In genomic region chr7:151014950-151015349, GRCh38 we compare ENCODE assay signal across 12 cellular contexts. TPM values are rescaled to one million over a fixed set of nuclear protein-coding genes. Genes with fewer than 3 reads are reported as not detected.
DNase-seq lines count a peak whose midpoint lies in the region; ATAC-seq, FAIRE-seq and TF ChIP-seq lines count a peak whose summit lies in the region.
"Had no signal": no experiment of that assay in that cellular context is flagged by ENCODE, and none has a peak within 500 bp of the region (broad histone marks: within the 10 kb centered on the region; RNA-seq: fewer than 3 reads in every experiment).

No MANE protein-coding gene starts in this region.

- ATAC-seq in mucosa of descending colon: peak; percentile 23
- ATAC-seq in GM19324 (IDR thresholded peaks at IDR 0.05; ENCODE audit: low FRiP score, unreplicated experiment): no peak
- ATAC-seq: Panc1 had no signal

- peak overlapping the region in 1 of 2 donors; percentile 49 for H3K4me3 Mint-ChIP-seq in CD14-positive monocyte
- peak overlapping the region; percentile 83 for H3K4me3 Mint-ChIP-seq in activated CD4-positive, alpha-beta memory T cell treated with anti-CD3 and anti-CD28 coated beads for 36 hours

- H3K27ac Mint-ChIP-seq in CD14-positive monocyte: peak overlapping the region in 4 of 7 donors; percentile 63 to 76 (median 70)
- H3K27ac Mint-ChIP-seq in activated CD4-positive, alpha-beta memory T cell treated with anti-CD3 and anti-CD28 coated beads for 36 hours: peak overlapping the region; percentile 93

- no peaks in the 10 kb centered on the region for H3K36me3 ChIP-seq in mucosa of descending colon (ENCODE audit: low read depth)
- H3K36me3 ChIP-seq in adrenal gland (replicated peaks in 1 of 2): no peaks in the 10 kb centered on the region

- CTCF ChIA-PET in activated CD4-positive, alpha-beta memory T cell treated with anti-CD3 and anti-CD28 coated beads for 36 hours (lab: Charles Lee): interaction anchor here (0.8 to 2.1 kb wide), 4 partner anchors 13 to 117 kb away, joined by 3 to 10 read pairs (median 8); partner anchors contain the start of gene ABCB8

- no peak overlapping the region for H3K27ac ChIP-seq in adrenal gland

- no peak for FAIRE-seq in urothelium cell line (lab: Jason Lieb, UNC)

- intact Hi-C loops in CD14-positive monocyte (cut with micrococcal nuclease) (loop anchor here (5.0 kb wide), 1 partner anchor 97 kb away; no protein-coding TSS in a partner anchor), mucosa of descending colon (cut with DNase I, micrococcal nuclease) (no loop called here), adrenal gland (cut with DNase I) (loop anchor here in 1 of 2 donors (5.0 kb wide), 1 partner anchor 97 kb away; no protein-coding TSS in a partner anchor)
- intact Hi-C loops in activated CD4-positive, alpha-beta memory T cell treated with anti-CD3 and anti-CD28 coated beads for 36 hours (cut with micrococcal nuclease): loop anchor here (1.0 to 5.0 kb wide), 3 partner anchors 13 to 212 kb away; partner anchors contain the start of genes ABCB8, ABCF2 and KCNH2

- no peak for TF ChIP-seq CTCF in CD14-positive monocyte (IDR thresholded peaks at IDR 0.05)
- TF ChIP-seq CTCF in mucosa of descending colon (IDR thresholded peaks at IDR 0.05): no peak
- no peak for TF ChIP-seq CTCF in adrenal gland (IDR thresholded peaks at IDR 0.05)

- H3K27me3 ChIP-seq in adrenal gland: peaks cover 37% of the 10 kb centered on the region

- peaks cover 0 to 22% (median 5%) of the 10 kb centered on the region in 7 donors for H3K9me3 Mint-ChIP-seq in CD14-positive monocyte
- no peaks in the 10 kb centered on the region for H3K9me3 Mint-ChIP-seq in activated CD4-positive, alpha-beta memory T cell treated with anti-CD3 and anti-CD28 coated beads for 36 hours

- H3K36me3 Mint-ChIP-seq in CD14-positive monocyte: peaks cover 3 to 6% of the 10 kb centered on the region in 2 donors
- H3K36me3 Mint-ChIP-seq in activated CD4-positive, alpha-beta memory T cell treated with anti-CD3 and anti-CD28 coated beads for 36 hours: no peaks in the 10 kb centered on the region

- DNase-seq in CD14-positive monocyte (ENCODE audit: low spot score) (no peak), HCEC 1CT (peak; percentile 23), mucosa of descending colon (no peak), urothelium cell line (ENCODE audit: low spot score) (no peak), adrenal gland (no peak), H4 (ENCODE audit: low spot score) (no peak)
- peak; percentile 66 for DNase-seq in activated CD4-positive, alpha-beta memory T cell treated with anti-CD3 and anti-CD28 coated beads for 36 hours
- DNase-seq: IMR-90; stimulated activated CD8-positive, alpha-beta memory T cell treated with anti-CD3 and anti-CD28 coated beads, Interleukin-4, amount 100 ng/mL, for 48 hours had no signal

- H3K4me3 ChIP-seq in mucosa of descending colon (no peak overlapping the region), adrenal gland (no peak overlapping the region)

- peaks cover 58% of the 10 kb centered on the region for H3K4me1 Mint-ChIP-seq in CD14-positive monocyte
- H3K4me1 Mint-ChIP-seq in activated CD4-positive, alpha-beta memory T cell treated with anti-CD3 and anti-CD28 coated beads for 36 hours (ENCODE audit: low read depth): peaks cover 75% of the 10 kb centered on the region

- H3K4me1 ChIP-seq in mucosa of descending colon (ENCODE audit: low read depth) (peaks cover 23% of the 10 kb centered on the region), adrenal gland (replicated peaks in 1 of 2) (peaks cover 4 to 12% of the 10 kb centered on the region in 2 donors)

- TF ChIP-seq POLR2A in adrenal gland (IDR thresholded peaks at IDR 0.05): no peak

- POLR2A ChIA-PET in activated CD4-positive, alpha-beta memory T cell treated with anti-CD3 and anti-CD28 coated beads for 36 hours (lab: Charles Lee): no interaction called here

- 75 to 81% (median 77%) methylated on average over 4 to 8 of the region's 8 CpGs for WGBS in adrenal gland, 4 donors

- H3K27me3 Mint-ChIP-seq in CD14-positive monocyte (ENCODE audit: low read depth in 3 of 3): peaks cover 62 to 94% (median 71%) of the 10 kb centered on the region in 3 donors
- peaks cover 7% of the 10 kb centered on the region for H3K27me3 Mint-ChIP-seq in activated CD4-positive, alpha-beta memory T cell treated with anti-CD3 and anti-CD28 coated beads for 36 hours

- H3K9me3 ChIP-seq in mucosa of descending colon (no peaks in the 10 kb centered on the region), adrenal gland (replicated peaks in 1 of 3) (no peaks in the 10 kb centered on the region)

RNA-seq across cellular contexts. Expression of gene ATG9B, which starts 9.3 kb away (rescaled TPM):
- polyA plus RNA-seq in CD14-positive monocyte (under 1 TPM in 1 of 2 donors, not detected in 1; 0.30 TPM), adrenal gland (1 to 10 TPM in 2 of 3 donors, under 1 TPM in 1; 0.53 to 7.8 (median 2.1) TPM)
- total RNA-seq in activated CD4-positive, alpha-beta memory T cell treated with anti-CD3 and anti-CD28 coated beads for 36 hours: 1 to 10 TPM; 3.5 to 4.6 TPM
- total RNA-seq in mucosa of descending colon (under 1 TPM; 0.09 to 0.90 (median 0.89) TPM), adrenal gland (under 1 TPM in 6 of 8 donors, not detected in 2; 0.23 to 0.74 (median 0.39) TPM)
- 0.17 TPM in 1 of 2 replicates, not detected in the other for total RNA-seq in H4 (2014; rRNA removed; shearing (Covaris generic))

RNA-seq across cellular contexts. Expression of gene ABCB8, which starts 13.3 kb away (rescaled TPM):
- polyA plus RNA-seq in CD14-positive monocyte (1 to 10 TPM; 9.3 to 9.5 TPM), adrenal gland (10 to 100 TPM; 15.5 to 57.4 (median 50.8) TPM)
- 10 to 100 TPM; 48.4 to 49.5 TPM for total RNA-seq in activated CD4-positive, alpha-beta memory T cell treated with anti-CD3 and anti-CD28 coated beads for 36 hours
- total RNA-seq in mucosa of descending colon (10 to 100 TPM; 40.1 to 44.9 (median 41.8) TPM), adrenal gland (10 to 100 TPM; 34.1 to 62.3 (median 52.5) TPM)
- 25.2 and 26.5 TPM in 2 replicates for total RNA-seq in H4 (2014; rRNA removed; shearing (Covaris generic))

RNA-seq across cellular contexts. Expression of gene NOS3, which starts 24.1 kb away (rescaled TPM):
- polyA plus RNA-seq in CD14-positive monocyte (under 1 TPM; 0.26 to 0.72 TPM), adrenal gland (10 to 100 TPM in 2 of 3 donors, 1 to 10 TPM in 1; 2.2 to 23.3 (median 14.9) TPM)
- total RNA-seq in activated CD4-positive, alpha-beta memory T cell treated with anti-CD3 and anti-CD28 coated beads for 36 hours: 10 to 100 TPM; 10.4 to 13.2 TPM
- total RNA-seq in mucosa of descending colon (1 to 10 TPM; 2.5 to 6.3 (median 6.0) TPM), adrenal gland (10 to 100 TPM in 7 of 8 donors, 1 to 10 TPM in 1; 8.8 to 26.5 (median 15.6) TPM)
- 0.29 and 0.60 TPM in 2 replicates for total RNA-seq in H4 (2014; rRNA removed; shearing (Covaris generic))
- total RNA-seq: chondrocyte had no signal

RNA-seq across cellular contexts. Expression of gene ASIC3, which starts 33.4 kb away (rescaled TPM):
- polyA plus RNA-seq in CD14-positive monocyte: not detected
- 1 to 10 TPM; 5.3 to 7.6 TPM for total RNA-seq in activated CD4-positive, alpha-beta memory T cell treated with anti-CD3 and anti-CD28 coated beads for 36 hours
- 1 to 10 TPM; 1.2 to 6.5 (median 3.4) TPM for total RNA-seq in mucosa of descending colon
- 1 to 10 TPM in 4 of 8 donors, under 1 TPM in 3, not detected in 1; 0.24 to 2.3 (median 1.3) TPM for total RNA-seq in adrenal gland
- polyA plus RNA-seq in adrenal gland: 10 to 100 TPM in 2 of 3 donors, 1 to 10 TPM in 1; 1.2 to 32.7 (median 10.0) TPM
- total RNA-seq in H4 (2014; rRNA removed; shearing (Covaris generic)): 0.10 TPM in 1 of 2 replicates, not detected in the other
- total RNA-seq: IMR-90 had no signal

RNA-seq across cellular contexts. Expression of gene KCNH2, which starts 36.8 kb away (rescaled TPM):
- polyA plus RNA-seq in CD14-positive monocyte (not detected), adrenal gland (10 to 100 TPM in 1 of 3 donors, 1 to 10 TPM in 2; 4.5 to 18.7 (median 6.8) TPM)
- under 1 TPM; 0.34 to 0.45 TPM for total RNA-seq in activated CD4-positive, alpha-beta memory T cell treated with anti-CD3 and anti-CD28 coated beads for 36 hours
- total RNA-seq in mucosa of descending colon (10 to 100 TPM in 1 of 3 donors, 1 to 10 TPM in 2; 2.9 to 87.1 (median 5.3) TPM), adrenal gland (10 to 100 TPM in 1 of 8 donors, 1 to 10 TPM in 7; 1.1 to 10.7 (median 4.5) TPM)
- total RNA-seq in H4 (2014; rRNA removed; shearing (Covaris generic)): 0.58 and 0.84 TPM in 2 replicates

Comparison
In these comparisons a context has a peak if more than half of its experiments do, and no peak if none do; other contexts are left out.
1. DNase-seq: peak in HCEC 1CT (single experiment) and activated CD4-positive, alpha-beta memory T cell treated with anti-CD3 and anti-CD28 coated beads for 36 hours (single experiment); none in CD14-positive monocyte (single experiment), mucosa of descending colon (0 of 3), urothelium cell line (single experiment), adrenal gland (0 of 7) and H4 (single experiment).
2. intact Hi-C loops: an anchor here in CD14-positive monocyte (5.0 kb wide) and activated CD4-positive, alpha-beta memory T cell treated with anti-CD3 and anti-CD28 coated beads for 36 hours (1.0 to 5.0 kb wide); none called in mucosa of descending colon.